In genomic region chr19:18644144-18645034, GRCh38 we compare ENCODE assay signal across 8 cellular contexts. TPM values are rescaled to one million over a fixed set of nuclear protein-coding genes. Genes with fewer than 3 reads are reported as not detected.
DNase-seq lines count a peak whose midpoint lies in the region; ATAC-seq and TF ChIP-seq lines count a peak whose summit lies in the region.
"Had no signal": no experiment of that assay in that cellular context is flagged by ENCODE, and none has a peak within 500 bp of the region (broad histone marks: within the 10 kb centered on the region; RNA-seq: fewer than 3 reads in every experiment).

No MANE protein-coding gene starts in this region.

- H3K4me3 ChIP-seq in NB4 (ENCODE audit: low read depth, low read length) (peak overlapping the region; percentile 36), esophagus muscularis mucosa (peak overlapping the region; percentile 15 to 27 (median 24)), stomach (peak overlapping the region in 1 of 4 donors; percentile 1)

- peaks cover 0 to 5% (median 0%) of the 10 kb centered on the region in 4 donors for H3K36me3 ChIP-seq in esophagus muscularis mucosa
- peaks cover 0 to 3% (median 0%) of the 10 kb centered on the region in 4 donors for H3K36me3 ChIP-seq in stomach

- H3K9me3 ChIP-seq in esophagus muscularis mucosa (no peaks in the 10 kb centered on the region), stomach (no peaks in the 10 kb centered on the region)
- H3K9me3 ChIP-seq: SK-N-SH had no signal

- intact Hi-C loops in esophagus muscularis mucosa (cut with DNase I) (no loop called here), stomach (cut with DNase I; ENCODE audit: low total_unique reads) (no loop called here)

- TF ChIP-seq EP300 in esophagus muscularis mucosa (IDR thresholded peaks at IDR 0.05) (no peak), stomach (IDR thresholded peaks at IDR 0.05) (no peak)

- H3K4me1 ChIP-seq in esophagus muscularis mucosa (peaks cover 26 to 64% (median 60%) of the 10 kb centered on the region in 4 donors), stomach (peaks cover 17 to 50% (median 29%) of the 10 kb centered on the region in 4 donors)

- peaks cover 0 to 4% (median 0%) of the 10 kb centered on the region in 4 donors for H3K27me3 ChIP-seq in esophagus muscularis mucosa
- no peaks in the 10 kb centered on the region for H3K27me3 ChIP-seq in stomach

- TF ChIP-seq CTCF in NB4 (IDR thresholded peaks at IDR 0.05; ENCODE audit: low read depth, low read length) (peak; percentile 55), esophagus muscularis mucosa (IDR thresholded peaks at IDR 0.05) (no peak), stomach (IDR thresholded peaks at IDR 0.05) (no peak)

- no peak for TF ChIP-seq POLR2A in NB4 (IDR thresholded peaks at IDR 0.05; ENCODE audit: extremely low read depth, insufficient read length)
- no peak for TF ChIP-seq POLR2A in esophagus muscularis mucosa (IDR thresholded peaks at IDR 0.05; ENCODE audit: low read depth)
- no peak for TF ChIP-seq POLR2A in stomach (IDR thresholded peaks at IDR 0.05)

- DNase-seq in NB4 (ENCODE audit: low read depth) = peak; percentile 88
- no peak for DNase-seq in esophagus muscularis mucosa (ENCODE audit: extremely low spot score)
- no peak for DNase-seq in stomach
- DNase-seq in NCI-H2227 treated with DMSO at 0.1 percent for 48 hours (lab: John Stamatoyannopoulos, UW) = no peak
- DNase-seq: SK-N-SH had no signal

- WGBS in esophagus muscularis mucosa = 58% methylated on average over 14 of the region's 15 CpGs
- 60 to 72% (median 66%) methylated on average over 15 of the region's 15 CpGs for WGBS in stomach, 5 donors

- ATAC-seq in GM21381 (IDR thresholded peaks at IDR 0.05; ENCODE audit: unreplicated experiment) (no peak), GM21390 (IDR thresholded peaks at IDR 0.05; ENCODE audit: unreplicated experiment) (no peak)

- H3K27ac ChIP-seq in esophagus muscularis mucosa (replicated peaks in 1 of 4) (peak overlapping the region; percentile 58 to 65 (median 60)), stomach (peak overlapping the region in 3 of 5 donors; percentile 7 to 49 (median 37))

RNA-seq across cellular contexts. Expression of gene KLHL26, which starts 7.6 kb away (rescaled TPM):
- total RNA-seq in esophagus muscularis mucosa = 10 to 100 TPM in 2 of 4 donors, 1 to 10 TPM in 2; 9.1 to 19.0 (median 13.5) TPM
- total RNA-seq in stomach = 10 to 100 TPM in 2 of 5 donors, 1 to 10 TPM in 3; 1.2 to 45.1 (median 7.0) TPM
- 1 to 10 TPM; 3.2 to 4.4 (median 3.7) TPM for polyA plus RNA-seq in stomach

RNA-seq across cellular contexts. Expression of gene TMEM59L, which starts 31.7 kb away (rescaled TPM):
- 1 to 10 TPM; 2.4 to 3.6 (median 2.8) TPM for total RNA-seq in esophagus muscularis mucosa
- total RNA-seq in stomach = 1 to 10 TPM in 2 of 5 donors, not detected in 3; 1.8 to 4.7 TPM
- 1 to 10 TPM in 1 of 3 donors, under 1 TPM in 1, not detected in 1; 0.25 to 3.7 TPM for polyA plus RNA-seq in stomach
- total RNA-seq: lung microvascular endothelial cell had no signal

RNA-seq across cellular contexts. Expression of gene CRLF1, which starts 37.8 kb away (rescaled TPM):
- 100 to 1,000 TPM in 1 of 4 donors, 10 to 100 TPM in 3; 41.5 to 153 (median 59.6) TPM for total RNA-seq in esophagus muscularis mucosa
- total RNA-seq in stomach = 10 to 100 TPM in 1 of 5 donors, 1 to 10 TPM in 3, not detected in 1; 2.6 to 12.6 (median 5.6) TPM
- polyA plus RNA-seq in stomach = 10 to 100 TPM; 12.3 to 15.9 (median 14.2) TPM
- total RNA-seq: lung microvascular endothelial cell had no signal

RNA-seq across cellular contexts. Expression of gene CRTC1, which starts 39.1 kb away (rescaled TPM):
- total RNA-seq in esophagus muscularis mucosa (10 to 100 TPM in 1 of 4 donors, 1 to 10 TPM in 3; 5.3 to 10.1 (median 6.6) TPM), stomach (10 to 100 TPM in 1 of 5 donors, 1 to 10 TPM in 3, not detected in 1; 4.2 to 28.0 (median 4.7) TPM)
- polyA plus RNA-seq in stomach = 1 to 10 TPM; 4.6 to 8.4 (median 4.6) TPM

RNA-seq across cellular contexts. Expression of gene REX1BD, which starts 55.8 kb away (rescaled TPM):
- total RNA-seq in esophagus muscularis mucosa (10 to 100 TPM; 56.1 to 77.7 (median 67.0) TPM), stomach (100 to 1,000 TPM in 2 of 5 donors, 10 to 100 TPM in 3; 15.6 to 483 (median 85.3) TPM)
- polyA plus RNA-seq in stomach = 100 to 1,000 TPM; 110 to 204 (median 118) TPM
